10 cellular contexts compared by ENCODE assay signal in genomic region chr10:109966961-109967738, GRCh38. TPM values are rescaled to one million over a fixed set of nuclear protein-coding genes. Genes with fewer than 3 reads are reported as not detected.
DNase-seq lines count a peak whose midpoint lies in the region; ATAC-seq and TF ChIP-seq lines count a peak whose summit lies in the region.
"Had no signal": no experiment of that assay in that cellular context is flagged by ENCODE, and none has a peak within 500 bp of the region (broad histone marks: within the 10 kb centered on the region; RNA-seq: fewer than 3 reads in every experiment).

No MANE protein-coding gene starts in this region.

- no peak for ATAC-seq in GM18909 (IDR thresholded peaks at IDR 0.05; ENCODE audit: poor library complexity, unreplicated experiment)
- no peak for ATAC-seq in GM21717 (IDR thresholded peaks at IDR 0.05; ENCODE audit: unreplicated experiment)

- no peaks in the 10 kb centered on the region for H3K9me3 ChIP-seq in muscle layer of duodenum (ENCODE audit: control insufficient read depth in 1 of 2, low read length in 2 of 2)

- no peaks in the 10 kb centered on the region for H3K36me3 Mint-ChIP-seq in endothelial cell (ENCODE audit: low read depth, unreplicated experiment)
- H3K36me3 Mint-ChIP-seq: CD4-positive, CD25-positive, alpha-beta regulatory T cell had no signal

- H3K27me3 ChIP-seq in muscle layer of duodenum (ENCODE audit: low read depth, low read length) = no peaks in the 10 kb centered on the region

- H3K4me3 ChIP-seq in muscle layer of duodenum (ENCODE audit: low read depth in 1 of 2, low read length in 2 of 2) = peak overlapping the region in 1 of 2 donors; percentile 10

- H3K27me3 Mint-ChIP-seq in endothelial cell (ENCODE audit: unreplicated experiment) = peaks cover 2% of the 10 kb centered on the region

- H3K4me1 ChIP-seq in muscle layer of duodenum (ENCODE audit: control insufficient read depth in 1 of 2, insufficient read depth in 2 of 2, low read length in 2 of 2) = peaks cover 0 to 3% of the 10 kb centered on the region in 2 donors

- H3K4me3 Mint-ChIP-seq in endothelial cell (ENCODE audit: unreplicated experiment) = peak overlapping the region; percentile 37
- H3K4me3 Mint-ChIP-seq: CD4-positive, CD25-positive, alpha-beta regulatory T cell had no signal

- peak; percentile 32 for DNase-seq in AG20443 (ENCODE audit: low spot score)
- DNase-seq in NCI-H2171 treated with DMSO at 0.1 percent for 48 hours (lab: John Stamatoyannopoulos, UW) = peak; percentile 60
- peak; percentile 38 for DNase-seq in endothelial cell (ENCODE audit: low spot score)
- DNase-seq in cerebellar nuclear complex (lab: John Stamatoyannopoulos, UW) = no peak
- DNase-seq in nucleus accumbens (lab: John Stamatoyannopoulos, UW) = no peak
- DNase-seq: CD4-positive, CD25-positive, alpha-beta regulatory T cell; SW 1271 had no signal

- H3K9me3 Mint-ChIP-seq in endothelial cell (ENCODE audit: unreplicated experiment) = no peaks in the 10 kb centered on the region
- H3K9me3 Mint-ChIP-seq: CD4-positive, CD25-positive, alpha-beta regulatory T cell had no signal

- TF ChIP-seq CTCF in endothelial cell (IDR thresholded peaks at IDR 0.05; ENCODE audit: unreplicated experiment) = no peak

- no peaks in the 10 kb centered on the region for H3K36me3 ChIP-seq in muscle layer of duodenum (ENCODE audit: control insufficient read depth in 1 of 2, insufficient read depth in 2 of 2, low read length in 2 of 2)

- H3K27ac ChIP-seq in muscle layer of duodenum (ENCODE audit: low read length) = peak overlapping the region; percentile 19

- H3K27ac Mint-ChIP-seq in endothelial cell (ENCODE audit: unreplicated experiment) = peak overlapping the region; percentile 98
- H3K27ac Mint-ChIP-seq: CD4-positive, CD25-positive, alpha-beta regulatory T cell had no signal

- H3K4me1 Mint-ChIP-seq in endothelial cell (ENCODE audit: unreplicated experiment) = peaks cover 42% of the 10 kb centered on the region
- H3K4me1 Mint-ChIP-seq: CD4-positive, CD25-positive, alpha-beta regulatory T cell had no signal

RNA-seq across cellular contexts. Expression of gene ADD3, which starts 40.6 kb away (rescaled TPM):
- total RNA-seq in endothelial cell (ENCODE audit: unreplicated experiment) = 125 TPM

RNA-seq across cellular contexts. Expression of gene XPNPEP1, which starts 43.8 kb away (rescaled TPM):
- total RNA-seq in endothelial cell (ENCODE audit: unreplicated experiment) = 202 TPM

Comparison
In these comparisons a context has a peak if more than half of its experiments do, and no peak if none do; other contexts are left out.
1. DNase-seq: peak in AG20443 (single experiment), NCI-H2171 treated with DMSO at 0.1 percent for 48 hours (single experiment) and endothelial cell (single experiment); none in cerebellar nuclear complex (0 of 2) and nucleus accumbens (0 of 56).